In the genomic region with DNA sequence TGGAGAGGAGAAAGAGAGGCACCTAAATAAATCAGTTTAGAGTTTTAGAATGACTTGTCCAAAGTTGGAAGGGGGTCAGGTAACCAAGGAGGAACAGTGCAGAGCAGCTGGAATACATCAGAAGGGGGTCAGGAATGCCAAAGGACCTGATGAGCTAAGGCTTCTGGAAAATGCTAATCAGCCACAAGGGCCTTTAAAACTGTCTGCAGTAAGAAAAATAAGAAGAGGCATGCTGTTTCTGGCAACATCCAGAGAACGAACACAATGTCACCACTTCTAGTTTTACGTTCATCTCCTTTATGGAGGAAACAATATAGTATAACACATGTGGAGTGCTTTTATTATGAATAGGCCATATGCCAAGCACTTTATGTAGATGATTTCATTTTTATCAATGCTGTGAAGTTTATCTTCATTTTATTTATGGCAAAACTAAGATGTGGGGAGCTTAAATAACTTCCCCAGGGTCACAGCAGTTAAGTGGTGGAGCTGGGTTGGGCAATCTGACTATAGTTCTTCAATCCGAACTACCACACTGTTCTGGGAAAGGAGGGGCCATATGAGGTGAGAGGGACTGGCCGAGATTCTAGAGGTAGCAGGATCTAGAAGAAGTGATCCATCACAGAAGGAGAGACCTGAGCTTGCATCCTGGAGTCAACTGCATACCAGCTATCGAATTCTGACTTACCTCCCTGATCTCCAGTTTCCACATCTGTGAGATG, we compare ENCODE assay signal across 17 cellular contexts. TPM values are rescaled to one million over a fixed set of nuclear protein-coding genes. Genes with fewer than 3 reads are reported as not detected.
DNase-seq lines count a peak whose midpoint lies in the region; ATAC-seq and TF ChIP-seq lines count a peak whose summit lies in the region.
"Had no signal": no experiment of that assay in that cellular context is flagged by ENCODE, and none has a peak within 500 bp of the region (broad histone marks: within the 10 kb centered on the region; RNA-seq: fewer than 3 reads in every experiment).

No MANE protein-coding gene starts in this region.

- H3K4me1 Mint-ChIP-seq in stimulated activated naive B cell treated with anti-CD40 and anti-IgM and Interleukin-4, amounts not matched to agents 10 μg/mL and 1 μg/mL and 100 μg/mL, for 72 hours, result peaks cover 42 to 71% of the 10 kb centered on the region in 2 donors

- no peak overlapping the region for H3K4me3 Mint-ChIP-seq in stimulated activated naive B cell treated with anti-CD40 and anti-IgM and Interleukin-4, amounts not matched to agents 10 μg/mL and 1 μg/mL and 100 μg/mL, for 72 hours
- H3K4me3 Mint-ChIP-seq: activated CD4-positive, alpha-beta T cell treated with anti-CD3 and anti-CD28 coated beads, Interleukin-2, amount 10 ng/mL, durations not matched to agents 7 days and 5 days; dendritic cell treated with granulocyte-macrophage colony-stimulating factor and Interleukin-4, amounts not matched to agents 40 ng/mL and 50 ng/mL, for 4 days; HFFc6 had no signal

- DNase-seq in dorsolateral prefrontal cortex (no peak), medulla oblongata (ENCODE audit: extremely low spot score) (peak; percentile 79), ureter (ENCODE audit: low spot score) (no peak), testis (no peak)
- DNase-seq in stimulated activated naive B cell treated with anti-CD40 and anti-IgM and Interleukin-4, amounts not matched to agents 10 μg/mL and 1 μg/mL and 100 μg/mL, for 72 hours, result no peak
- DNase-seq: activated CD4-positive, alpha-beta T cell treated with anti-CD3 and anti-CD28 coated beads, Interleukin-2, amount 10 ng/mL, durations not matched to agents 7 days and 5 days; activated gamma-delta T cell; EL; foreskin melanocyte; HFFc6; stimulated activated CD4-positive, alpha-beta T cell treated with anti-CD3 and anti-CD28 coated beads, Interleukin-15, amount 100 ng/mL, for 24 hours; stimulated activated CD8-positive, alpha-beta memory T cell treated with anti-CD3 and anti-CD28 coated beads, Interleukin-4, amount 100 ng/mL, for 48 hours had no signal

- H3K9me3 ChIP-seq in HUES48 (ENCODE audit: control insufficient read depth, insufficient read depth, low read length) (no peaks in the 10 kb centered on the region), testis (no peaks in the 10 kb centered on the region)
- H3K9me3 ChIP-seq: BLaER1 had no signal

- H3K4me1 ChIP-seq in HUES48 (ENCODE audit: control insufficient read depth, insufficient read depth, low read length) (peaks cover 44% of the 10 kb centered on the region), testis (peaks cover 16% of the 10 kb centered on the region)

- no peaks in the 10 kb centered on the region for H3K27me3 Mint-ChIP-seq in stimulated activated naive B cell treated with anti-CD40 and anti-IgM and Interleukin-4, amounts not matched to agents 10 μg/mL and 1 μg/mL and 100 μg/mL, for 72 hours
- H3K27me3 Mint-ChIP-seq: activated CD4-positive, alpha-beta T cell treated with anti-CD3 and anti-CD28 coated beads, Interleukin-2, amount 10 ng/mL, durations not matched to agents 7 days and 5 days; dendritic cell treated with granulocyte-macrophage colony-stimulating factor and Interleukin-4, amounts not matched to agents 40 ng/mL and 50 ng/mL, for 4 days had no signal

- no peak for ATAC-seq in stimulated activated naive B cell treated with anti-CD40 and anti-IgM and Interleukin-4, amounts not matched to agents 10 μg/mL and 1 μg/mL and 100 μg/mL, for 72 hours (replicated peaks)
- no peak for ATAC-seq in HG03469 (IDR thresholded peaks at IDR 0.05; ENCODE audit: unreplicated experiment)
- ATAC-seq in GM18868 (IDR thresholded peaks at IDR 0.05; ENCODE audit: unreplicated experiment), result no peak

- intact Hi-C loops in dorsolateral prefrontal cortex (cut with DNase I) (no loop called here), testis (cut with DNase I; ENCODE audit: low total_unique reads) (no loop called here)

- H3K27ac ChIP-seq in HUES48 (ENCODE audit: low read depth, low read length), result peak overlapping the region; percentile 29
- H3K27ac ChIP-seq in dorsolateral prefrontal cortex, result peak overlapping the region in 57 of 59 donors; percentile 5 to 94 (median 71)
- peak overlapping the region in 1 of 2 donors; percentile 59 for H3K27ac ChIP-seq in testis
- H3K27ac ChIP-seq: BLaER1 had no signal

- 53 to 57% methylated on average over 5 of the region's 5 CpGs for WGBS in testis, 2 donors

- peak overlapping the region; percentile 10 for H3K27ac Mint-ChIP-seq in stimulated activated naive B cell treated with anti-CD40 and anti-IgM and Interleukin-4, amounts not matched to agents 10 μg/mL and 1 μg/mL and 100 μg/mL, for 72 hours
- H3K27ac Mint-ChIP-seq: activated CD4-positive, alpha-beta T cell treated with anti-CD3 and anti-CD28 coated beads, Interleukin-2, amount 10 ng/mL, durations not matched to agents 7 days and 5 days; dendritic cell treated with granulocyte-macrophage colony-stimulating factor and Interleukin-4, amounts not matched to agents 40 ng/mL and 50 ng/mL, for 4 days; HFFc6 had no signal

- TF ChIP-seq POLR2A in testis (IDR thresholded peaks at IDR 0.05), result no peak

- peaks cover 19 to 34% of the 10 kb centered on the region in 2 donors for H3K36me3 Mint-ChIP-seq in stimulated activated naive B cell treated with anti-CD40 and anti-IgM and Interleukin-4, amounts not matched to agents 10 μg/mL and 1 μg/mL and 100 μg/mL, for 72 hours

- no peaks in the 10 kb centered on the region for H3K9me3 Mint-ChIP-seq in stimulated activated naive B cell treated with anti-CD40 and anti-IgM and Interleukin-4, amounts not matched to agents 10 μg/mL and 1 μg/mL and 100 μg/mL, for 72 hours
- H3K9me3 Mint-ChIP-seq: activated CD4-positive, alpha-beta T cell treated with anti-CD3 and anti-CD28 coated beads, Interleukin-2, amount 10 ng/mL, durations not matched to agents 7 days and 5 days; dendritic cell treated with granulocyte-macrophage colony-stimulating factor and Interleukin-4, amounts not matched to agents 40 ng/mL and 50 ng/mL, for 4 days; HFFc6 had no signal

- H3K36me3 ChIP-seq in HUES48 (ENCODE audit: control insufficient read depth, insufficient read depth, low read length), result peaks cover 3% of the 10 kb centered on the region; the same call in 1 of the 2 replicates
- no peaks in the 10 kb centered on the region for H3K36me3 ChIP-seq in testis (ENCODE audit: low read depth, missing control alignments)

- no peak overlapping the region for H3K9ac ChIP-seq in HUES48 (ENCODE audit: low read depth, low read length)
- H3K9ac ChIP-seq: BLaER1 had no signal

- H3K27me3 ChIP-seq in HUES48 (ENCODE audit: control insufficient read depth, insufficient read depth, low read length) (no peaks in the 10 kb centered on the region), dorsolateral prefrontal cortex (no peaks in the 10 kb centered on the region), testis (no peaks in the 10 kb centered on the region)
- H3K27me3 ChIP-seq: BLaER1 had no signal

- no peak for TF ChIP-seq CTCF in dorsolateral prefrontal cortex (IDR thresholded peaks at IDR 0.05 in 54 of 56, conservative IDR thresholded peaks at IDR 0.05 in 2 of 56; ENCODE audit: low read depth in 1 of 56, partially characterized antibody in 56 of 56)
- no peak for TF ChIP-seq CTCF in testis (IDR thresholded peaks at IDR 0.05)

- H3K4me3 ChIP-seq in HUES48 (ENCODE audit: low read depth, low read length) (no peak overlapping the region), dorsolateral prefrontal cortex (no peak overlapping the region), testis (no peak overlapping the region)
- H3K4me3 ChIP-seq: BLaER1 had no signal

RNA-seq across cellular contexts. Expression of gene ACO2, which starts 22.6 kb away (rescaled TPM):
- total RNA-seq in dorsolateral prefrontal cortex (100 to 1,000 TPM; 173 to 339 (median 261) TPM), ureter (121 TPM), testis (100 to 1,000 TPM; 133 to 178 TPM)
- 113 TPM for polyA plus RNA-seq in testis (ENCODE audit: insufficient read depth, low read depth, low replicate concordance)

RNA-seq across cellular contexts. Expression of gene PHF5A, which starts 23.0 kb away (rescaled TPM):
- total RNA-seq in dorsolateral prefrontal cortex, result 10 to 100 TPM; 10.3 to 36.8 (median 22.3) TPM
- 32.3 TPM for total RNA-seq in ureter
- 10 to 100 TPM; 33.7 to 35.1 TPM for total RNA-seq in testis
- 42.8 TPM for polyA plus RNA-seq in testis (ENCODE audit: insufficient read depth, low read depth, low replicate concordance)

RNA-seq across cellular contexts. Expression of gene TOB2, which starts 44.9 kb away (rescaled TPM):
- total RNA-seq in dorsolateral prefrontal cortex (100 to 1,000 TPM in 4 of 120 experiments, 10 to 100 TPM in 116; 33.6 to 113 (median 52.3) TPM), ureter (49.9 TPM), testis (10 to 100 TPM; 35.4 to 41.7 TPM)
- polyA plus RNA-seq in testis (ENCODE audit: insufficient read depth, low read depth, low replicate concordance), result 32.7 TPM

RNA-seq across cellular contexts. Expression of gene POLR3H, which starts 52.7 kb away (rescaled TPM):
- total RNA-seq in dorsolateral prefrontal cortex (10 to 100 TPM; 47.5 to 93.1 (median 62.0) TPM), ureter (54.2 TPM), testis (10 to 100 TPM; 23.3 to 24.6 TPM)
- polyA plus RNA-seq in testis (ENCODE audit: insufficient read depth, low read depth, low replicate concordance), result 38.9 TPM
